Comparison of ENCODE assay signal across 1 cellular context in genomic region chr2:147845608-147846002, GRCh38.
TF ChIP-seq lines count a peak whose summit lies in the region.

No MANE protein-coding gene starts in this region.

TF ChIP-seq in HEK293, 187 proteins besides CTCF, POLR2A, EP300 and RAD21 (continued from another document):
- TF ChIP-seq ZNF280D (tag by site-specific recombination; IDR thresholded peaks at IDR 0.05) (no peak), MZF1 (tag by site-specific recombination; IDR thresholded peaks at IDR 0.05; ENCODE audit: borderline replicate concordance) (no peak), ZNF239 (tag by site-specific recombination; IDR thresholded peaks at IDR 0.05) (no peak), HOXA7 (CRISPR knock-in tag; IDR thresholded peaks at IDR 0.05; ENCODE audit: borderline replicate concordance) (no peak), ZNF785 (tag by site-specific recombination; IDR thresholded peaks at IDR 0.05) (no peak), ZNF146 (tag by site-specific recombination; IDR thresholded peaks at IDR 0.05) (no peak), ZNF621 (tag by site-specific recombination; IDR thresholded peaks at IDR 0.05) (no peak)
